Comparison of ENCODE assay signal across 7 cellular contexts in the genomic region with DNA sequence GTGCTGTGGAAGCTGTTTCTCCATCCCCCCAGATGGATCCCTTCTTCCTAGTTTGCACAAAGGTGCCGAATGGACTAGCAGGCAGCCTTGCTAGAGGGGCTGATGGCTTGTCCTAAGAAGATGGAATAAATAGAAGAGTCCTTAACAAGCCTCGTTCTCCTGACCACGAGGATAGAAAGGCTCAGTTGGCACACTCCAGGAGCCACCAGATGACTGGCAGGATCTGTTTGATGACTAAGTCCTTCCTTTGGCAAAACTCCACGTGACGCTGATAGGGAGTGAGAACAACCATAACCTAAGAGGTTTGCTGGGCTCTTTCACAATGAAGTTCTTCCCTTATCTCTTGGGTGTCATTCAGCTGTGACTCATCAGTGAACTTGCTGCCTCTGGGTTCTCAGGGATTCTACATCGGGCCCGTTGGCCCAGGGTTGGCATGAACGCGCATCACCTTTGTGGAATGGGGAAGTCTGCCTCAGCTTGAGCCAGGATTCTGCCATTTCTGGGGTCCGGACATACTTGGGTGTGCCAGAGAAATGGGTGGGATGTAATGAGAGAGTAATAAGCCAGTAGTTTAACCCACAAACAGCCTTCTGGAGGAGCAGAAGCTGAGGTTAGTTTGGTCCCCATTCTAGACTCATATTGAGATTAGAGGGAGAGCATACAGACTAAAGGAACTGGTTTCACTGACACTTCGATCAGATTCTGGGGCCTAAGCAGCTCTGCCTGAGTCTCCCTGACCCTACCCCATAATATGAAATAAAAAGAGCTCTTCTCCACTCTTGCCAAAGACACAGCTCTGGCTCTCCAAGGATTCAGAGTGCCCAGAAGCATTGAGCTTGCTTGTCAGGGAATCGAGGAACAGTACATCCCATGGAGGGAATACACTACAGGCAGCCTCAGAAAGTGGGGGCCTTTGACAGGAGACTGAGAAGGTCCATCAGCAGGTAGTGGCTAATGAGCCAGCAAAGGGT. TPM values are rescaled to one million over a fixed set of nuclear protein-coding genes. Genes with fewer than 3 reads are reported as not detected.
DNase-seq lines count a peak whose midpoint lies in the region; ATAC-seq and TF ChIP-seq lines count a peak whose summit lies in the region.

No MANE protein-coding gene starts in this region.

- peaks cover 1% of the 10 kb centered on the region for H3K27me3 Mint-ChIP-seq in activated T-helper 1 cell treated with anti-CD3 and anti-CD28 coated beads, Interleukin-12 subunit alpha, Interleukin-12 subunit beta, Interleukin-2, Interleukin-4 antibody, amounts not matched to agents 30 ng/mL and 10 ng/mL and 1 ng/mL, durations not matched to agents 14 hours and 24 hours and 36 hours (ENCODE audit: insufficient read depth)

- H3K4me3 Mint-ChIP-seq in activated T-helper 1 cell treated with anti-CD3 and anti-CD28 coated beads, Interleukin-12 subunit alpha, Interleukin-12 subunit beta, Interleukin-2, Interleukin-4 antibody, amounts not matched to agents 30 ng/mL and 10 ng/mL and 1 ng/mL, durations not matched to agents 14 hours and 24 hours and 36 hours, result peak overlapping the region; percentile 58
- H3K4me3 Mint-ChIP-seq in stimulated activated effector memory CD8-positive, alpha-beta T cell treated with anti-CD3 and anti-CD28 coated beads, Interleukin-12 subunit alpha, Interleukin-12 subunit beta, amount 100 ng/mL, for 72 hours, result no peak overlapping the region

- H3K27ac Mint-ChIP-seq in activated T-helper 1 cell treated with anti-CD3 and anti-CD28 coated beads, Interleukin-12 subunit alpha, Interleukin-12 subunit beta, Interleukin-2, Interleukin-4 antibody, amounts not matched to agents 30 ng/mL and 10 ng/mL and 1 ng/mL, durations not matched to agents 14 hours and 24 hours and 36 hours, result no peak overlapping the region
- H3K27ac Mint-ChIP-seq in stimulated activated effector memory CD8-positive, alpha-beta T cell treated with anti-CD3 and anti-CD28 coated beads, Interleukin-12 subunit alpha, Interleukin-12 subunit beta, amount 100 ng/mL, for 72 hours, result no peak overlapping the region

- peaks cover 4% of the 10 kb centered on the region for H3K9me3 Mint-ChIP-seq in activated T-helper 1 cell treated with anti-CD3 and anti-CD28 coated beads, Interleukin-12 subunit alpha, Interleukin-12 subunit beta, Interleukin-2, Interleukin-4 antibody, amounts not matched to agents 30 ng/mL and 10 ng/mL and 1 ng/mL, durations not matched to agents 14 hours and 24 hours and 36 hours
- H3K9me3 Mint-ChIP-seq in stimulated activated effector memory CD8-positive, alpha-beta T cell treated with anti-CD3 and anti-CD28 coated beads, Interleukin-12 subunit alpha, Interleukin-12 subunit beta, amount 100 ng/mL, for 72 hours, result no peaks in the 10 kb centered on the region

- H3K4me3 ChIP-seq in right atrium auricular region, result no peak overlapping the region

- peaks cover 0 to 38% of the 10 kb centered on the region in 2 donors for H3K4me1 ChIP-seq in right atrium auricular region

- H3K36me3 Mint-ChIP-seq in activated T-helper 1 cell treated with anti-CD3 and anti-CD28 coated beads, Interleukin-12 subunit alpha, Interleukin-12 subunit beta, Interleukin-2, Interleukin-4 antibody, amounts not matched to agents 30 ng/mL and 10 ng/mL and 1 ng/mL, durations not matched to agents 14 hours and 24 hours and 36 hours (ENCODE audit: low read depth), result peaks cover 1% of the 10 kb centered on the region
- H3K36me3 Mint-ChIP-seq in stimulated activated effector memory CD8-positive, alpha-beta T cell treated with anti-CD3 and anti-CD28 coated beads, Interleukin-12 subunit alpha, Interleukin-12 subunit beta, amount 100 ng/mL, for 72 hours, result no peaks in the 10 kb centered on the region

- no peak for TF ChIP-seq CTCF in right atrium auricular region (IDR thresholded peaks at IDR 0.05)

- no peaks in the 10 kb centered on the region for H3K36me3 ChIP-seq in right atrium auricular region

- H3K4me1 Mint-ChIP-seq in activated T-helper 1 cell treated with anti-CD3 and anti-CD28 coated beads, Interleukin-12 subunit alpha, Interleukin-12 subunit beta, Interleukin-2, Interleukin-4 antibody, amounts not matched to agents 30 ng/mL and 10 ng/mL and 1 ng/mL, durations not matched to agents 14 hours and 24 hours and 36 hours (ENCODE audit: low read depth), result no peaks in the 10 kb centered on the region
- no peaks in the 10 kb centered on the region for H3K4me1 Mint-ChIP-seq in stimulated activated effector memory CD8-positive, alpha-beta T cell treated with anti-CD3 and anti-CD28 coated beads, Interleukin-12 subunit alpha, Interleukin-12 subunit beta, amount 100 ng/mL, for 72 hours

- intact Hi-C loops in activated T-helper 1 cell treated with anti-CD3 and anti-CD28 coated beads, Interleukin-12 subunit alpha, Interleukin-12 subunit beta, Interleukin-2, Interleukin-4 antibody, amounts not matched to agents 30 ng/mL and 10 ng/mL and 1 ng/mL, durations not matched to agents 14 hours and 24 hours and 36 hours (cut with micrococcal nuclease), result no loop called here

- ATAC-seq in stimulated activated effector memory CD8-positive, alpha-beta T cell treated with anti-CD3 and anti-CD28 coated beads, Interleukin-12 subunit alpha, Interleukin-12 subunit beta, amount 100 ng/mL, for 72 hours, result peak; percentile 61
- no peak for ATAC-seq in HG03108 (IDR thresholded peaks at IDR 0.05; ENCODE audit: unreplicated experiment)

- DNase-seq in HK-2 (ENCODE audit: unreplicated experiment) (peak; percentile 83), right atrium auricular region (ENCODE audit: low spot score) (peak; percentile 98), NCI-H1417 (lab: John Stamatoyannopoulos, UW) (no peak)
- DNase-seq in activated T-helper 1 cell treated with anti-CD3 and anti-CD28 coated beads, Interleukin-12 subunit alpha, Interleukin-12 subunit beta, Interleukin-2, Interleukin-4 antibody, amounts not matched to agents 30 ng/mL and 10 ng/mL and 1 ng/mL, durations not matched to agents 14 hours and 24 hours and 36 hours (ENCODE audit: low spot score), result no peak
- DNase-seq in stimulated activated effector memory CD8-positive, alpha-beta T cell treated with anti-CD3 and anti-CD28 coated beads, Interleukin-12 subunit alpha, Interleukin-12 subunit beta, amount 100 ng/mL, for 72 hours (ENCODE audit: low spot score in 2 of 2), result no peak
- DNase-seq in activated effector memory CD4-positive, alpha-beta T cell treated with anti-CD3 and anti-CD28 coated beads, Interleukin-2, amount 50 U/mL, for 16 hours, result no peak

- H3K27me3 ChIP-seq in right atrium auricular region, result no peaks in the 10 kb centered on the region

- no peaks in the 10 kb centered on the region for H3K9me3 ChIP-seq in right atrium auricular region

- H3K27ac ChIP-seq in right atrium auricular region, result peak overlapping the region; percentile 87 to 94

RNA-seq across cellular contexts. Expression of gene MELTF, which starts 2.0 kb away (rescaled TPM):
- 3.9 and 6.4 TPM in 2 replicates for total RNA-seq in activated T-helper 1 cell treated with anti-CD3 and anti-CD28 coated beads, Interleukin-12 subunit alpha, Interleukin-12 subunit beta, Interleukin-2, Interleukin-4 antibody, amounts not matched to agents 30 ng/mL and 10 ng/mL and 1 ng/mL, durations not matched to agents 14 hours and 24 hours and 36 hours
- total RNA-seq in right atrium auricular region, result 1 to 10 TPM; 3.1 to 6.7 TPM

Comparison
In these comparisons a context has a peak if more than half of its experiments do, and no peak if none do; other contexts are left out.
1. DNase-seq: peak in HK-2 (single experiment) and right atrium auricular region (single experiment); none in activated T-helper 1 cell treated with anti-CD3 and anti-CD28 coated beads, Interleukin-12 subunit alpha, Interleukin-12 subunit beta, Interleukin-2, Interleukin-4 antibody, amounts not matched to agents 30 ng/mL and 10 ng/mL and 1 ng/mL, durations not matched to agents 14 hours and 24 hours and 36 hours (single experiment), stimulated activated effector memory CD8-positive, alpha-beta T cell treated with anti-CD3 and anti-CD28 coated beads, Interleukin-12 subunit alpha, Interleukin-12 subunit beta, amount 100 ng/mL, for 72 hours (0 of 2), NCI-H1417 (0 of 3) and activated effector memory CD4-positive, alpha-beta T cell treated with anti-CD3 and anti-CD28 coated beads, Interleukin-2, amount 50 U/mL, for 16 hours (single experiment).